Comparison of ENCODE assay signal across 7 cellular contexts in the genomic region with DNA sequence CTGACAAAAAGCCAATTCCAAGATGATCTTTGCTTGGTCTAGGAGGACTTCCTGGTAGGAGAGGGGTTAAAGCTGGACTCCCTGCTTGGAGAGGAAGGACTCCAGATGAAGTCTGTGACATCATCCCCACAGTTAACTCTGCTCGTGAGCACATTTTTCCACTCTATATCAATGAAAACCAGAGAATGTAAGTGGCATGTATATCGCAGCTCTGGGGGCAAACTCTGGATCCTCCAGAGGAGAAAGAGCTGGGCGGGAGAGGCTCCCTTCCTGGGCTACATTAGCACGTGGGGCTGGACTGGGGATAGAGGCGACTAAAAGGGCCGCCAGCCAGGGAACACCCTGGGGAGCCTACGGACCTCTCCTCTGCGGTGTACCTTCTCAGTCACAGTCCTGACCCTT. TPM values are rescaled to one million over a fixed set of nuclear protein-coding genes. Genes with fewer than 3 reads are reported as not detected.
A peak's percentile ranks its signal among the peaks of the same experiment; 100 is the strongest.
DNase-seq lines count a peak whose midpoint lies in the region; ATAC-seq and TF ChIP-seq lines count a peak whose summit lies in the region.

No MANE protein-coding gene starts in this region.

- no peaks in the 10 kb centered on the region for H3K9me3 ChIP-seq in uterus

- peak overlapping the region; percentile 22 to 31 for H3K4me3 ChIP-seq in uterus

- no peak overlapping the region for H3K4me3 Mint-ChIP-seq in WTC11

- TF ChIP-seq POLR2A in uterus (IDR thresholded peaks at IDR 0.05), result peak in 1 of 2 donors; percentile 3

- POLR2A ChIA-PET in WTC11 (lab: Charles Lee), result interaction anchor here (1.2 kb wide), 1 partner anchor 50 kb away, joined by 3 read pairs; no protein-coding TSS in a partner anchor

- CTCF ChIA-PET in WTC11 (lab: Charles Lee), result interaction anchor here (0.9 to 2.8 kb wide), 7 partner anchors 13 to 156 kb away, joined by 3 to 26 read pairs (median 4); partner anchors contain the start of gene HIC1

- H3K36me3 Mint-ChIP-seq in WTC11, result no peaks in the 10 kb centered on the region

- H3K27me3 Mint-ChIP-seq in WTC11 (ENCODE audit: low read depth), result no peaks in the 10 kb centered on the region

- peak overlapping the region; percentile 85 to 89 for H3K27ac ChIP-seq in uterus

- H3K27ac Mint-ChIP-seq in WTC11, result peak overlapping the region; percentile 17; the same call in 1 of the 2 replicates

- ATAC-seq in GM18909 (IDR thresholded peaks at IDR 0.05; ENCODE audit: poor library complexity, unreplicated experiment) (peak; percentile 22), HG02840 (IDR thresholded peaks at IDR 0.05; ENCODE audit: low FRiP score, unreplicated experiment) (peak; percentile 16), WTC11 (no peak)

- no peak for TF ChIP-seq CTCF in WTC11 (IDR thresholded peaks at IDR 0.05)
- TF ChIP-seq CTCF in uterus (IDR thresholded peaks at IDR 0.05), result no peak

- peaks cover 34% of the 10 kb centered on the region for H3K4me1 Mint-ChIP-seq in WTC11

- H3K27me3 ChIP-seq in uterus, result no peaks in the 10 kb centered on the region

- H3K4me1 ChIP-seq in uterus, result peaks cover 21 to 28% of the 10 kb centered on the region in 2 donors

- H3K9me3 Mint-ChIP-seq in WTC11, result no peaks in the 10 kb centered on the region

- no peak for DNase-seq in WTC11 (ENCODE audit: low spot score)
- peak; percentile 72 for DNase-seq in iris pigment epithelial cell (ENCODE audit: low read depth)
- DNase-seq in uterus, result peak in 1 of 2 donors; percentile 49
- no peak for DNase-seq in stimulated activated CD4-positive, alpha-beta T cell treated with anti-CD3 and anti-CD28 coated beads, Interleukin-2, amount 100 ng/mL, for 48 hours
- no peak for DNase-seq in COR-L47 (lab: John Stamatoyannopoulos, UW)

- intact Hi-C loops in uterus (cut with DNase I; ENCODE audit: low total_unique reads), result no loop called here

- H3K36me3 ChIP-seq in uterus, result no peaks in the 10 kb centered on the region

TF ChIP-seq in WTC11, 78 proteins besides CTCF, POLR2A, EP300 and RAD21:
- TF ChIP-seq TEAD1 (CRISPR knock-in tag; IDR thresholded peaks at IDR 0.05), result no peak
- TF ChIP-seq, protein P1, sequence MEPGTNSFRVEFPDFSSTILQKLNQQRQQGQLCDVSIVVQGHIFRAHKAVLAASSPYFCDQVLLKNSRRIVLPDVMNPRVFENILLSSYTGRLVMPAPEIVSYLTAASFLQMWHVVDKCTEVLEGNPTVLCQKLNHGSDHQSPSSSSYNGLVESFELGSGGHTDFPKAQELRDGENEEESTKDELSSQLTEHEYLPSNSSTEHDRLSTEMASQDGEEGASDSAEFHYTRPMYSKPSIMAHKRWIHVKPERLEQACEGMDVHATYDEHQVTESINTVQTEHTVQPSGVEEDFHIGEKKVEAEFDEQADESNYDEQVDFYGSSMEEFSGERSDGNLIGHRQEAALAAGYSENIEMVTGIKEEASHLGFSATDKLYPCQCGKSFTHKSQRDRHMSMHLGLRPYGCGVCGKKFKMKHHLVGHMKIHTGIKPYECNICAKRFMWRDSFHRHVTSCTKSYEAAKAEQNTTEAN (CRISPR knock-in tag; IDR thresholded peaks at IDR 0.05), result no peak
- TF ChIP-seq, protein P2, sequence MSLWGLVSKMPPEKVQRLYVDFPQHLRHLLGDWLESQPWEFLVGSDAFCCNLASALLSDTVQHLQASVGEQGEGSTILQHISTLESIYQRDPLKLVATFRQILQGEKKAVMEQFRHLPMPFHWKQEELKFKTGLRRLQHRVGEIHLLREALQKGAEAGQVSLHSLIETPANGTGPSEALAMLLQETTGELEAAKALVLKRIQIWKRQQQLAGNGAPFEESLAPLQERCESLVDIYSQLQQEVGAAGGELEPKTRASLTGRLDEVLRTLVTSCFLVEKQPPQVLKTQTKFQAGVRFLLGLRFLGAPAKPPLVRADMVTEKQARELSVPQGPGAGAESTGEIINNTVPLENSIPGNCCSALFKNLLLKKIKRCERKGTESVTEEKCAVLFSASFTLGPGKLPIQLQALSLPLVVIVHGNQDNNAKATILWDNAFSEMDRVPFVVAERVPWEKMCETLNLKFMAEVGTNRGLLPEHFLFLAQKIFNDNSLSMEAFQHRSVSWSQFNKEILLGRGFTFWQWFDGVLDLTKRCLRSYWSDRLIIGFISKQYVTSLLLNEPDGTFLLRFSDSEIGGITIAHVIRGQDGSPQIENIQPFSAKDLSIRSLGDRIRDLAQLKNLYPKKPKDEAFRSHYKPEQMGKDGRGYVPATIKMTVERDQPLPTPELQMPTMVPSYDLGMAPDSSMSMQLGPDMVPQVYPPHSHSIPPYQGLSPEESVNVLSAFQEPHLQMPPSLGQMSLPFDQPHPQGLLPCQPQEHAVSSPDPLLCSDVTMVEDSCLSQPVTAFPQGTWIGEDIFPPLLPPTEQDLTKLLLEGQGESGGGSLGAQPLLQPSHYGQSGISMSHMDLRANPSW (CRISPR knock-in tag; conservative IDR thresholded peaks at IDR 0.05; ENCODE audit: low read depth), result no peak
- TF ChIP-seq ZNF232 (CRISPR knock-in tag; IDR thresholded peaks at IDR 0.05), result no peak
- TF ChIP-seq, protein P3, sequence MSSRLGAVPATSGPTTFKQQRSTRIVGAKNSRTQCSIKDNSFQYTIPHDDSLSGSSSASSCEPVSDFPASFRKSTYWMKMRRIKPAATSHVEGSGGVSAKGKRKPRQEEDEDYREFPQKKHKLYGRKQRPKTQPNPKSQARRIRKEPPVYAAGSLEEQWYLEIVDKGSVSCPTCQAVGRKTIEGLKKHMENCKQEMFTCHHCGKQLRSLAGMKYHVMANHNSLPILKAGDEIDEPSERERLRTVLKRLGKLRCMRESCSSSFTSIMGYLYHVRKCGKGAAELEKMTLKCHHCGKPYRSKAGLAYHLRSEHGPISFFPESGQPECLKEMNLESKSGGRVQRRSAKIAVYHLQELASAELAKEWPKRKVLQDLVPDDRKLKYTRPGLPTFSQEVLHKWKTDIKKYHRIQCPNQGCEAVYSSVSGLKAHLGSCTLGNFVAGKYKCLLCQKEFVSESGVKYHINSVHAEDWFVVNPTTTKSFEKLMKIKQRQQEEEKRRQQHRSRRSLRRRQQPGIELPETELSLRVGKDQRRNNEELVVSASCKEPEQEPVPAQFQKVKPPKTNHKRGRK (CRISPR knock-in tag; IDR thresholded peaks at IDR 0.05; ENCODE audit: borderline replicate concordance), result no peak
- TF ChIP-seq NR1H2 (CRISPR knock-in tag; IDR thresholded peaks at IDR 0.05), result no peak
- TF ChIP-seq MAX (CRISPR knock-in tag; IDR thresholded peaks at IDR 0.05), result no peak
- no peak for TF ChIP-seq NR3C1 (CRISPR knock-in tag; conservative IDR thresholded peaks at IDR 0.05; ENCODE audit: low read depth)

RNA-seq across cellular contexts. Expression of gene HIC1, which starts 34.1 kb away (rescaled TPM):
- total RNA-seq in WTC11 (2021) (0.37 to 0.46 TPM (median 0.39 TPM) in 3 replicates), uterus (10 to 100 TPM; 21.8 to 86.9 (median 54.2) TPM)

RNA-seq across cellular contexts. Expression of gene OVCA2, which starts 47.2 kb away (rescaled TPM):
- 18.4 to 23.5 TPM (median 20.5 TPM) in 3 replicates for total RNA-seq in WTC11 (2021)
- 10 to 100 TPM in 3 of 4 donors, 1 to 10 TPM in 1; 7.9 to 27.4 (median 19.8) TPM for total RNA-seq in uterus

RNA-seq across cellular contexts. Expression of gene DPH1, which starts 59.1 kb away (rescaled TPM):
- 29.5 to 43.2 TPM (median 33.0 TPM) in 3 replicates for total RNA-seq in WTC11 (2021)
- total RNA-seq in uterus, result 100 to 1,000 TPM in 1 of 4 donors, 10 to 100 TPM in 3; 26.8 to 121 (median 49.1) TPM

Comparison
In these comparisons a context has a peak if more than half of its experiments do, and no peak if none do; other contexts are left out.
1. RNA of gene HIC1, which starts 34.1 kb away (total RNA-seq): 21.8 to 86.9 TPM in uterus; 0.37 to 0.46 TPM in WTC11; every median in the first group is over 10 times any median in the second.